Comparison of ENCODE assay signal across 23 cellular contexts in the genomic region with DNA sequence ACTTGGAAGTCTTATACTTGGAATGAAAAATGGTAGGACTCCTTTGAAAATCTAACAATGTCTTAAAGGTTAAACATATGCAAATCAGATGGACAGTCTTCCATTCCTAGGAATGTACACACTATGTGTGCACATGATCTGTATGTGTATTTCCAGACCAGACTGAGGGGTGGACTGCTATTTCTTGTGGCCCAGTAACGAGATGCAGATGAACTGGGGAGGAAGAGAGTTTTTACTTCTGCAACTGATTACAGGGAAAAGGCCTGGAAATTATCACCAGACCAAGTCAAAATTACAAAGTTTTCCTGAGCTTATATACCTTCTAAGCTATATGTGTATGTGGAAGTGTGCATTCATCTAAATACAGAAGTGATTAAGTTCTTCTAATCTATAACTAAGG.
"Had no signal": no experiment of that assay in that cellular context is flagged by ENCODE, and none has a peak within 500 bp of the region (broad histone marks: within the 10 kb centered on the region; RNA-seq: fewer than 3 reads in every experiment).

No MANE protein-coding gene starts in this region.

- H3K4me3 Mint-ChIP-seq: T-cell had no signal

- DNase-seq: Karpas-422, KG1, MG63, NCI-H1092, NCI-H1105 treated with DMSO at 0.1 percent for 48 hours, NCI-H1417 treated with DMSO at 0.1 percent for 48 hours, NCI-H146, NCI-H1694 treated with DMSO at 0.1 percent for 48 hours, NCI-H1930, NCI-H2081, NCI-H2107, NCI-H2227 treated with DMSO at 0.1 percent for 48 hours, NCI-H510A, NCI-H524 treated with DMSO at 0.1 percent for 48 hours, NCI-H69, NCI-H774, Right ventricle myocardium superior, RPMI8226, SIG-M5, SW 1271, T-cell had no signal

- H3K27me3 Mint-ChIP-seq: T-cell had no signal

- H3K27ac ChIP-seq: HL-60, SJSA1 had no signal

- H3K9me3 Mint-ChIP-seq: T-cell had no signal

- H3K9me3 ChIP-seq: MG63, SJSA1 had no signal

- H3K27me3 ChIP-seq: MG63, SJSA1 had no signal

- H3K36me3 ChIP-seq: MG63, SJSA1 had no signal

- H3K4me3 ChIP-seq: MG63, SJSA1 had no signal

- ATAC-seq: T-cell had no signal

- H3K27ac Mint-ChIP-seq: T-cell had no signal
